ENCODE assay signal across 26 cellular contexts in genomic region chr2:27902143-27902542, GRCh38. TPM values are rescaled to one million over a fixed set of nuclear protein-coding genes. Genes with fewer than 3 reads are reported as not detected.
DNase-seq lines count a peak whose midpoint lies in the region; ATAC-seq and TF ChIP-seq lines count a peak whose summit lies in the region.
"Had no signal": no experiment of that assay in that cellular context is flagged by ENCODE, and none has a peak within 500 bp of the region (broad histone marks: within the 10 kb centered on the region; RNA-seq: fewer than 3 reads in every experiment).

No MANE protein-coding gene starts in this region.

- WGBS in SK-N-SH (ENCODE audit: low lambda C conversion rate): 83% methylated on average over 1 of the region's 1 CpG
- 93 to 98% (median 98%) methylated on average over 1 of the region's 1 CpG for WGBS in psoas muscle, 3 donors

- CTCF ChIA-PET in SK-N-SH (lab: Yijun Ruan, JAX): interaction anchor here (0.7 kb wide), 1 partner anchor 12 kb away, joined by 4 read pairs; no protein-coding TSS in a partner anchor

- intact Hi-C loops in natural killer cell (cut with micrococcal nuclease): no loop called here
- intact Hi-C loops in psoas muscle (cut with DNase I): no loop called here

- POLR2A ChIA-PET in SK-N-SH (lab: Yijun Ruan, JAX): no interaction called here

- no peaks in the 10 kb centered on the region for H3K27me3 Mint-ChIP-seq in natural killer cell treated with Interleukin-12 subunit alpha and Interleukin-12 subunit beta and Interleukin-15 and Interleukin-18, amount 100 ng/mL, for 72 hours
- no peaks in the 10 kb centered on the region for H3K27me3 Mint-ChIP-seq in natural killer cell (ENCODE audit: low read depth in 2 of 2)
- H3K27me3 Mint-ChIP-seq: CD4-positive, alpha-beta T cell; effector memory CD8-positive, alpha-beta T cell had no signal

- H3K4me3 Mint-ChIP-seq in natural killer cell treated with Interleukin-12 subunit alpha and Interleukin-12 subunit beta and Interleukin-15 and Interleukin-18, amount 100 ng/mL, for 72 hours: peak overlapping the region; percentile 69
- H3K4me3 Mint-ChIP-seq in natural killer cell: no peak overlapping the region
- H3K4me3 Mint-ChIP-seq: activated naive CD4-positive, alpha-beta T cell treated with anti-CD3 and anti-CD28 coated beads for 36 hours; CD4-positive, alpha-beta T cell; effector memory CD8-positive, alpha-beta T cell; nephron progenitor cell had no signal

- peaks cover 57 to 74% of the 10 kb centered on the region in 2 donors for H3K4me1 Mint-ChIP-seq in natural killer cell treated with Interleukin-12 subunit alpha and Interleukin-12 subunit beta and Interleukin-15 and Interleukin-18, amount 100 ng/mL, for 72 hours (ENCODE audit: low read depth in 2 of 2)
- peaks cover 24 to 32% of the 10 kb centered on the region in 2 donors for H3K4me1 Mint-ChIP-seq in natural killer cell
- H3K4me1 Mint-ChIP-seq: nephron progenitor cell had no signal

- 0 out of 2 replicates have a peak, but pooled peaks cover 2% of the 10 kb centered on the region for H3K79me2 ChIP-seq in SK-N-SH (ENCODE audit: insufficient read depth)

- peak overlapping the region; percentile 75 to 83 for H3K27ac Mint-ChIP-seq in natural killer cell treated with Interleukin-12 subunit alpha and Interleukin-12 subunit beta and Interleukin-15 and Interleukin-18, amount 100 ng/mL, for 72 hours
- no peak overlapping the region for H3K27ac Mint-ChIP-seq in natural killer cell
- H3K27ac Mint-ChIP-seq: activated naive CD4-positive, alpha-beta T cell treated with anti-CD3 and anti-CD28 coated beads for 36 hours; CD4-positive, alpha-beta T cell; nephron progenitor cell had no signal

- DNase-seq in SK-N-SH: no peak
- DNase-seq in natural killer cell treated with Interleukin-12 subunit alpha and Interleukin-12 subunit beta and Interleukin-15 and Interleukin-18, amount 100 ng/mL, for 72 hours (ENCODE audit: low spot score): no peak
- DNase-seq in natural killer cell: no peak
- DNase-seq in psoas muscle: no peak
- no peak for DNase-seq in DMS79 treated with DMSO at 0.1 percent for 48 hours (lab: John Stamatoyannopoulos, UW)
- no peak for DNase-seq in NCI-H524 (lab: John Stamatoyannopoulos, UW)
- DNase-seq in NCI-H1694 (lab: John Stamatoyannopoulos, UW): no peak
- DNase-seq: activated CD4-positive, alpha-beta T cell treated with anti-CD3 and anti-CD28 coated beads, Interleukin-2, amount 50 U/mL, for 1 hour; activated naive CD4-positive, alpha-beta T cell treated with anti-CD3 and anti-CD28 coated beads for 36 hours; CD4-positive, alpha-beta T cell; cortex of kidney; effector memory CD8-positive, alpha-beta T cell; foreskin keratinocyte; Kasumi-1; mucosa of descending colon; MV-4-11; NCI-H1436 treated with DMSO at 0.1 percent for 48 hours; NCI-H446 treated with DMSO at 0.1 percent for 48 hours; nephron progenitor cell; stimulated activated CD4-positive, alpha-beta T cell treated with anti-CD3 and anti-CD28 coated beads, Interleukin-4, amount 100 ng/mL, for 1 hour had no signal

- no peak for TF ChIP-seq EP300 in SK-N-SH (IDR thresholded peaks at IDR 0.05; ENCODE audit: borderline replicate concordance in 1 of 2, low read depth in 1 of 2, low read length in 1 of 2)

- H3K27me3 ChIP-seq in SK-N-SH (ENCODE audit: insufficient read depth) (no peaks in the 10 kb centered on the region), psoas muscle (ENCODE audit: insufficient read depth in 3 of 3, low read length in 2 of 3) (no peaks in the 10 kb centered on the region)
- H3K27me3 ChIP-seq: ascending aorta, foreskin keratinocyte had no signal

- H3K9me2 ChIP-seq in SK-N-SH: no peaks in the 10 kb centered on the region

- no peaks in the 10 kb centered on the region for H3K9me3 Mint-ChIP-seq in natural killer cell treated with Interleukin-12 subunit alpha and Interleukin-12 subunit beta and Interleukin-15 and Interleukin-18, amount 100 ng/mL, for 72 hours
- no peaks in the 10 kb centered on the region for H3K9me3 Mint-ChIP-seq in natural killer cell
- H3K9me3 Mint-ChIP-seq: activated naive CD4-positive, alpha-beta T cell treated with anti-CD3 and anti-CD28 coated beads for 36 hours; CD4-positive, alpha-beta T cell; effector memory CD8-positive, alpha-beta T cell; nephron progenitor cell had no signal

- H3K9ac ChIP-seq in SK-N-SH: no peak overlapping the region

- ATAC-seq in SK-N-SH treated with all-trans-retinoic acid at 6 μM for 48 hours (no peak), natural killer cell (no peak), psoas muscle (no peak)
- peak; percentile 48 to 81 for ATAC-seq in natural killer cell treated with Interleukin-12 subunit alpha and Interleukin-12 subunit beta and Interleukin-15 and Interleukin-18, amount 100 ng/mL, for 72 hours
- ATAC-seq: effector memory CD8-positive, alpha-beta T cell; foreskin keratinocyte; HepG2; mucosa of descending colon had no signal

- no peaks in the 10 kb centered on the region for H4K20me1 ChIP-seq in SK-N-SH (ENCODE audit: insufficient read depth)

- no peaks in the 10 kb centered on the region for H3F3A ChIP-seq in SK-N-SH (replicated peaks; ENCODE audit: insufficient read depth)

- H3K4me1 ChIP-seq in SK-N-SH (ENCODE audit: control insufficient read depth in 1 of 2, insufficient read depth in 2 of 2, low read depth in 1 of 2, low read length in 1 of 2) (no peaks in the 10 kb centered on the region; a peak in 1 of 4 replicates), psoas muscle (peaks cover 54% of the 10 kb centered on the region)
- H3K4me1 ChIP-seq: ascending aorta had no signal

- no peak overlapping the region for H2AFZ ChIP-seq in SK-N-SH (ENCODE audit: low read depth)

- no peak overlapping the region for H3K4me2 ChIP-seq in SK-N-SH

- no peaks in the 10 kb centered on the region for H3K9me3 ChIP-seq in SK-N-SH
- no peaks in the 10 kb centered on the region for H3K9me3 ChIP-seq in psoas muscle
- H3K9me3 ChIP-seq: ascending aorta, mucosa of descending colon had no signal

- TF ChIP-seq CTCF in SK-N-SH (IDR thresholded peaks at IDR 0.05): no peak
- no peak for TF ChIP-seq CTCF in natural killer cell (IDR thresholded peaks at IDR 0.05)
- no peak for TF ChIP-seq CTCF in psoas muscle (IDR thresholded peaks at IDR 0.05)

- TF ChIP-seq RAD21 in SK-N-SH (IDR thresholded peaks at IDR 0.05; ENCODE audit: low read length): no peak

- no peak overlapping the region for H3K27ac ChIP-seq in SK-N-SH (ENCODE audit: low read depth in 2 of 2, low read length in 1 of 2)
- peak overlapping the region; percentile 74 for H3K27ac ChIP-seq in psoas muscle
- H3K27ac ChIP-seq: 22Rv1, ascending aorta, foreskin keratinocyte, SK-N-MC had no signal

- H3K36me3 ChIP-seq in SK-N-SH (replicated peaks in 1 of 2; ENCODE audit: control insufficient read depth in 1 of 2, insufficient read depth in 2 of 2, low read length in 1 of 2): peaks cover 10 to 26% of the 10 kb centered on the region in 2 experiments
- H3K36me3 ChIP-seq in psoas muscle (ENCODE audit: insufficient read depth in 1 of 2, low read depth in 1 of 2): peaks cover 0 to 10% of the 10 kb centered on the region in 2 donors

- H3K4me3 ChIP-seq in SK-N-SH (ENCODE audit: low read depth in 2 of 2, low read length in 1 of 2): no peak overlapping the region
- no peak overlapping the region for H3K4me3 ChIP-seq in psoas muscle
- H3K4me3 ChIP-seq: ascending aorta, lung, mucosa of descending colon, SK-N-MC had no signal

- H3K36me3 Mint-ChIP-seq in natural killer cell treated with Interleukin-12 subunit alpha and Interleukin-12 subunit beta and Interleukin-15 and Interleukin-18, amount 100 ng/mL, for 72 hours: peaks cover 34% of the 10 kb centered on the region
- no peaks in the 10 kb centered on the region for H3K36me3 Mint-ChIP-seq in natural killer cell

TF ChIP-seq in SK-N-SH, 30 proteins besides CTCF, POLR2A, EP300 and RAD21:
- TF ChIP-seq MAX (IDR thresholded peaks at IDR 0.05; ENCODE audit: low read depth) (no peak), FOSL2 (IDR thresholded peaks at IDR 0.05; ENCODE audit: borderline replicate concordance, low read depth) (peak; percentile 10; the same call in 1 of the 2 replicates)

TF ChIP-seq in SK-N-SH treated with all-trans-retinoic acid at 6 μM for 48 hours, 23 proteins besides CTCF, POLR2A, EP300 and RAD21 (continues in another document):
- TF ChIP-seq BACH2 (CRISPR knock-in tag; IDR thresholded peaks at IDR 0.05; ENCODE audit: borderline replicate concordance) (no peak), ZNF565 (CRISPR knock-in tag; conservative IDR thresholded peaks at IDR 0.05; ENCODE audit: low read depth) (no peak), TOX (CRISPR knock-in tag; IDR thresholded peaks at IDR 0.05; ENCODE audit: borderline replicate concordance) (no peak), TCF4 (CRISPR knock-in tag; IDR thresholded peaks at IDR 0.05; ENCODE audit: borderline replicate concordance) (no peak)

RNA-seq across cellular contexts. Expression of gene BABAM2, which starts 11.6 kb away (rescaled TPM):
- polyA plus RNA-seq in SK-N-SH (2012; rRNA removed) (28.5 and 34.0 TPM in 2 replicates), psoas muscle (10 to 100 TPM; 34.2 to 72.4 (median 40.6) TPM)
- 28.4 and 31.3 TPM in 2 replicates for polyA plus RNA-seq in SK-N-SH (2012; cell fraction: cytosol; rRNA removed)
- polyA plus RNA-seq in SK-N-SH (2012; cell fraction: nucleus; rRNA removed): 19.9 and 24.1 TPM in 2 replicates
- 10 to 100 TPM; 53.8 to 66.6 TPM for total RNA-seq in natural killer cell treated with Interleukin-12 subunit alpha and Interleukin-12 subunit beta and Interleukin-15 and Interleukin-18, amount 100 ng/mL, for 72 hours
- total RNA-seq in natural killer cell (10 to 100 TPM; 54.6 to 66.1 (median 59.5) TPM), psoas muscle (10 to 100 TPM; 48.2 to 74.5 (median 57.2) TPM)

RNA-seq across cellular contexts. Expression of gene RBKS, which starts 12.0 kb away (rescaled TPM):
- polyA plus RNA-seq in SK-N-SH (2012; rRNA removed): 7.2 and 7.4 TPM in 2 replicates
- polyA plus RNA-seq in SK-N-SH (2012; cell fraction: cytosol; rRNA removed): 5.9 TPM in 2 replicates
- 19.1 and 23.8 TPM in 2 replicates for polyA plus RNA-seq in SK-N-SH (2012; cell fraction: nucleus; rRNA removed)
- 1 to 10 TPM; 3.1 to 4.5 TPM for total RNA-seq in natural killer cell treated with Interleukin-12 subunit alpha and Interleukin-12 subunit beta and Interleukin-15 and Interleukin-18, amount 100 ng/mL, for 72 hours
- total RNA-seq in natural killer cell: 10 to 100 TPM; 11.5 to 20.9 (median 12.8) TPM
- total RNA-seq in psoas muscle: 1 to 10 TPM; 3.5 to 4.4 (median 3.8) TPM
- polyA plus RNA-seq in psoas muscle: 1 to 10 TPM; 4.1 to 7.3 (median 4.6) TPM
- total RNA-seq: ascending aorta had no signal

Comparison
In these comparisons a context has a peak if more than half of its experiments do, and no peak if none do; other contexts are left out.
1. ATAC-seq: peak in natural killer cell treated with Interleukin-12 subunit alpha and Interleukin-12 subunit beta and Interleukin-15 and Interleukin-18, amount 100 ng/mL, for 72 hours (2 of 2); none in SK-N-SH treated with all-trans-retinoic acid at 6 μM for 48 hours (single experiment), natural killer cell (0 of 3) and psoas muscle (0 of 4).
2. H3K27ac Mint-ChIP-seq: peak in natural killer cell treated with Interleukin-12 subunit alpha and Interleukin-12 subunit beta and Interleukin-15 and Interleukin-18, amount 100 ng/mL, for 72 hours (2 of 2); none in natural killer cell (0 of 2).